ENCODE assay signal across 18 cellular contexts in the genomic region with DNA sequence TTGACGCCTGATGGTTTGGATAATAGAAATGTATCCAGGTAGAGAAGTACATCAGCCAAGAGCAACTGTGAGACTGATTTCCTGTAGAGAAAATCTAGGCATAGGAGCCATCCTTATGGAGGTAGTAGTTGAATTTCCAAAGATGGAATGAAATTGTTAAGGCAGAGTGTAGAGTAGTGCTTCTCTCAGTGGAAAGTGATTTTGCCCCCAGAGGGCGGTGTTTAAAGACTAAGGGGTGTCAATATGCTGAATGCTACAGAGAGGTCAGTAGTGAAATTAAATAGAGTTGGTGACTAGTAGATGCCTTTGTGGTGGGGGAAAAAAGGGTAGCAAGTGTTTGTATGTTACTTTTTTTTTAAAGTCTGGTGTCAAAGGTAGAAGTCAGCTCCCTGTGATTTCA. TPM values are rescaled to one million over a fixed set of nuclear protein-coding genes. Genes with fewer than 3 reads are reported as not detected.
DNase-seq lines count a peak whose midpoint lies in the region; ATAC-seq and TF ChIP-seq lines count a peak whose summit lies in the region.
"Had no signal": no experiment of that assay in that cellular context is flagged by ENCODE, and none has a peak within 500 bp of the region (broad histone marks: within the 10 kb centered on the region; RNA-seq: fewer than 3 reads in every experiment).

No MANE protein-coding gene starts in this region.

- H3K27me3 Mint-ChIP-seq in activated B cell treated with CpG ODN at 0.5 μM for 24 hours = no peaks in the 10 kb centered on the region

- ATAC-seq in activated B cell treated with CpG ODN at 0.5 μM for 24 hours (ENCODE audit: low read depth) (no peak), HG02840 (IDR thresholded peaks at IDR 0.05; ENCODE audit: low FRiP score, unreplicated experiment) (no peak), HG03045 (IDR thresholded peaks at IDR 0.05; ENCODE audit: unreplicated experiment) (no peak), HG03196 (IDR thresholded peaks at IDR 0.05; ENCODE audit: unreplicated experiment) (no peak)
- ATAC-seq: heart right ventricle, lower lobe of right lung had no signal

- peaks cover 9% of the 10 kb centered on the region for H3K36me3 Mint-ChIP-seq in activated B cell treated with CpG ODN at 0.5 μM for 24 hours (ENCODE audit: low read depth)

- POLR2A ChIA-PET in activated B cell treated with CpG ODN at 0.5 μM for 24 hours (lab: Charles Lee) = interaction anchor here (0.7 kb wide), 1 partner anchor 54 kb away, joined by 3 read pairs; no protein-coding TSS in a partner anchor

- H3K4me3 ChIP-seq in HFF-Myc (replicated peaks; ENCODE audit: low read depth, low read length) = no peak overlapping the region
- H3K4me3 ChIP-seq: HAP-1, heart right ventricle, lower lobe of right lung, tibial nerve had no signal

- peak; percentile 14 for TF ChIP-seq CTCF in HFF-Myc (IDR thresholded peaks at IDR 0.05; ENCODE audit: low read depth, low read length, missing control alignments)
- TF ChIP-seq CTCF in activated B cell treated with CpG ODN at 0.5 μM for 24 hours (IDR thresholded peaks at IDR 0.05) = no peak

- peaks cover 64% of the 10 kb centered on the region for H3K4me1 Mint-ChIP-seq in activated B cell treated with CpG ODN at 0.5 μM for 24 hours

- peak; percentile 12 for DNase-seq in DMS53 (lab: John Stamatoyannopoulos, UW)
- no peak for DNase-seq in DMS53 treated with DMSO at 0.1 percent for 48 hours (lab: John Stamatoyannopoulos, UW; ENCODE audit: unreplicated experiment)
- DNase-seq in HFF-Myc (ENCODE audit: extremely low read depth, low read depth) = no peak
- DNase-seq in activated B cell treated with CpG ODN at 0.5 μM for 24 hours = no peak
- DNase-seq in myocyte (ENCODE audit: low read depth) = peak; percentile 21
- DNase-seq: activated T-cell treated with anti-CD3 and anti-CD28 coated beads, Interleukin-2, amount 50 U/mL, for 48 hours; aorta; heart right ventricle; lower lobe of right lung; NCI-H526; nucleus accumbens; stimulated activated CD4-positive, alpha-beta T cell treated with anti-CD3 and anti-CD28 coated beads, Interleukin-12 subunit alpha, Interleukin-12 subunit beta, amount 100 ng/mL, for 4 hours; SW 1271 had no signal

- CTCF ChIA-PET in activated B cell treated with CpG ODN at 0.5 μM for 24 hours (lab: Charles Lee) = no interaction called here

- intact Hi-C loops in activated B cell treated with CpG ODN at 0.5 μM for 24 hours (cut with micrococcal nuclease) = no loop called here

- H3K4me3 Mint-ChIP-seq in activated B cell treated with CpG ODN at 0.5 μM for 24 hours = no peak overlapping the region

- H3K9me3 Mint-ChIP-seq in activated B cell treated with CpG ODN at 0.5 μM for 24 hours = peaks cover 7% of the 10 kb centered on the region

- peak overlapping the region; percentile 27 for H3K27ac Mint-ChIP-seq in activated B cell treated with CpG ODN at 0.5 μM for 24 hours

RNA-seq across cellular contexts. Expression of a gene that starts 54.5 kb away (rescaled TPM):
- 66.7 and 67.0 TPM in 2 replicates for total RNA-seq in activated B cell treated with CpG ODN at 0.5 μM for 24 hours
- total RNA-seq in myocyte = 43.5 and 56.8 TPM in 2 replicates
- polyA plus RNA-seq in myocyte (2012) = 48.2 TPM

Comparison
In these comparisons a context has a peak if more than half of its experiments do, and no peak if none do; other contexts are left out.
1. DNase-seq: peak in DMS53 (single experiment) and myocyte (single experiment); none in DMS53 treated with DMSO at 0.1 percent for 48 hours (single experiment), HFF-Myc (single experiment) and activated B cell treated with CpG ODN at 0.5 μM for 24 hours (single experiment).